Comparison of ENCODE assay signal across 1 cellular context in the genomic region with DNA sequence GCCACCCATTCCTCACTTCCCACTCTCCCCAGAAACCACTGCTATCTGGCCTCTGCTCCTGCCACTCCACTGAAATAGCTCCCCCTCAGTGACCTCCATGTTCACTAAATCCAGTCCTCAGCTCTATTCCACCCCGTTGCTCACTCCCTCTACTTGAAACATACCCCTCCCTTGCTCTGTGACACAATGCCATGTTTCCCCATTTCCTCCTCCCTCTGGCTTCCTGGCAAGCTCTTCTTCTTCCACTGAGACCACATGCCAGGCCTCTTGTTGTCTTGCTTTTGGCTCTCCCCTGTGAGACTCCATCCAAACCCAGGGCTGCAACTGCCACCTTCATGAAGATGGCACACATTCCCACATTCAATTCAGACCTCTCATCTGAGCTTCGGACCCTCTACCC.
TF ChIP-seq lines count a peak whose summit lies in the region.

No MANE protein-coding gene starts in this region.

TF ChIP-seq in HepG2, 621 proteins besides CTCF, POLR2A, EP300 and RAD21:
- TF ChIP-seq ZNF121 (CRISPR knock-in tag; IDR thresholded peaks at IDR 0.05) (no peak), POLR2AphosphoS5 (IDR thresholded peaks at IDR 0.05; ENCODE audit: low read depth, low read length) (no peak), EZH2 (conservative IDR thresholded peaks at IDR 0.05; ENCODE audit: low read depth, low read length) (no peak), GATAD1 (CRISPR knock-in tag; IDR thresholded peaks at IDR 0.05) (no peak), NKX3-1 (CRISPR knock-in tag; IDR thresholded peaks at IDR 0.05) (no peak), TOPORS (CRISPR knock-in tag; IDR thresholded peaks at IDR 0.05) (no peak), MEF2D (CRISPR knock-in tag; IDR thresholded peaks at IDR 0.05) (no peak), HES4 (CRISPR knock-in tag; IDR thresholded peaks at IDR 0.05; ENCODE audit: borderline replicate concordance) (no peak), ZNF296 (CRISPR knock-in tag; conservative IDR thresholded peaks at IDR 0.05) (no peak), CREB1 (IDR thresholded peaks at IDR 0.05) (no peak), CREB1 (CRISPR knock-in tag; IDR thresholded peaks at IDR 0.05) (no peak), SRF (IDR thresholded peaks at IDR 0.05; ENCODE audit: low read depth, low read length) (no peak), PRPF4 (IDR thresholded peaks at IDR 0.05; ENCODE audit: low read depth, low read length, poor library complexity, severe bottlenecking) (no peak), FOXJ3 (CRISPR knock-in tag; IDR thresholded peaks at IDR 0.05; ENCODE audit: borderline replicate concordance) (no peak), ZNF652 (CRISPR knock-in tag; IDR thresholded peaks at IDR 0.05; ENCODE audit: borderline replicate concordance, low read depth) (no peak), NFATC3 (CRISPR knock-in tag; IDR thresholded peaks at IDR 0.05) (no peak)
- TF ChIP-seq, protein P1, sequence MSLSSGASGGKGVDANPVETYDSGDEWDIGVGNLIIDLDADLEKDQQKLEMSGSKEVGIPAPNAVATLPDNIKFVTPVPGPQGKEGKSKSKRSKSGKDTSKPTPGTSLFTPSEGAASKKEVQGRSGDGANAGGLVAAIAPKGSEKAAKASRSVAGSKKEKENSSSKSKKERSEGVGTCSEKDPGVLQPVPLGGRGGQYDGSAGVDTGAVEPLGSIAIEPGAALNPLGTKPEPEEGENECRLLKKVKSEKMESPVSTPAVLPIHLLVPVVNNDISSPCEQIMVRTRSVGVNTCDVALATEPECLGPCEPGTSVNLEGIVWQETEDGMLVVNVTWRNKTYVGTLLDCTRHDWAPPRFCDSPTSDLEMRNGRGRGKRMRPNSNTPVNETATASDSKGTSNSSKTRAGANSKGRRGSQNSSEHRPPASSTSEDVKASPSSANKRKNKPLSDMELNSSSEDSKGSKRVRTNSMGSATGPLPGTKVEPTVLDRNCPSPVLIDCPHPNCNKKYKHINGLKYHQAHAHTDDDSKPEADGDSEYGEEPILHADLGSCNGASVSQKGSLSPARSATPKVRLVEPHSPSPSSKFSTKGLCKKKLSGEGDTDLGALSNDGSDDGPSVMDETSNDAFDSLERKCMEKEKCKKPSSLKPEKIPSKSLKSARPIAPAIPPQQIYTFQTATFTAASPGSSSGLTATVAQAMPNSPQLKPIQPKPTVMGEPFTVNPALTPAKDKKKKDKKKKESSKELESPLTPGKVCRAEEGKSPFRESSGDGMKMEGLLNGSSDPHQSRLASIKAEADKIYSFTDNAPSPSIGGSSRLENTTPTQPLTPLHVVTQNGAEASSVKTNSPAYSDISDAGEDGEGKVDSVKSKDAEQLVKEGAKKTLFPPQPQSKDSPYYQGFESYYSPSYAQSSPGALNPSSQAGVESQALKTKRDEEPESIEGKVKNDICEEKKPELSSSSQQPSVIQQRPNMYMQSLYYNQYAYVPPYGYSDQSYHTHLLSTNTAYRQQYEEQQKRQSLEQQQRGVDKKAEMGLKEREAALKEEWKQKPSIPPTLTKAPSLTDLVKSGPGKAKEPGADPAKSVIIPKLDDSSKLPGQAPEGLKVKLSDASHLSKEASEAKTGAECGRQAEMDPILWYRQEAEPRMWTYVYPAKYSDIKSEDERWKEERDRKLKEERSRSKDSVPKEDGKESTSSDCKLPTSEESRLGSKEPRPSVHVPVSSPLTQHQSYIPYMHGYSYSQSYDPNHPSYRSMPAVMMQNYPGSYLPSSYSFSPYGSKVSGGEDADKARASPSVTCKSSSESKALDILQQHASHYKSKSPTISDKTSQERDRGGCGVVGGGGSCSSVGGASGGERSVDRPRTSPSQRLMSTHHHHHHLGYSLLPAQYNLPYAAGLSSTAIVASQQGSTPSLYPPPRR (CRISPR knock-in tag; IDR thresholded peaks at IDR 0.05; ENCODE audit: borderline replicate concordance): no peak
- TF ChIP-seq, protein P2, sequence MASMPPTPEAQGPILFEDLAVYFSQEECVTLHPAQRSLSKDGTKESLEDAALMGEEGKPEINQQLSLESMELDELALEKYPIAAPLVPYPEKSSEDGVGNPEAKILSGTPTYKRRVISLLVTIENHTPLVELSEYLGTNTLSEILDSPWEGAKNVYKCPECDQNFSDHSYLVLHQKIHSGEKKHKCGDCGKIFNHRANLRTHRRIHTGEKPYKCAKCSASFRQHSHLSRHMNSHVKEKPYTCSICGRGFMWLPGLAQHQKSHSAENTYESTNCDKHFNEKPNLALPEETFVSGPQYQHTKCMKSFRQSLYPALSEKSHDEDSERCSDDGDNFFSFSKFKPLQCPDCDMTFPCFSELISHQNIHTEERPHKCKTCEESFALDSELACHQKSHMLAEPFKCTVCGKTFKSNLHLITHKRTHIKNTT (CRISPR knock-in tag; IDR thresholded peaks at IDR 0.05): no peak
- TF ChIP-seq, protein P3, sequence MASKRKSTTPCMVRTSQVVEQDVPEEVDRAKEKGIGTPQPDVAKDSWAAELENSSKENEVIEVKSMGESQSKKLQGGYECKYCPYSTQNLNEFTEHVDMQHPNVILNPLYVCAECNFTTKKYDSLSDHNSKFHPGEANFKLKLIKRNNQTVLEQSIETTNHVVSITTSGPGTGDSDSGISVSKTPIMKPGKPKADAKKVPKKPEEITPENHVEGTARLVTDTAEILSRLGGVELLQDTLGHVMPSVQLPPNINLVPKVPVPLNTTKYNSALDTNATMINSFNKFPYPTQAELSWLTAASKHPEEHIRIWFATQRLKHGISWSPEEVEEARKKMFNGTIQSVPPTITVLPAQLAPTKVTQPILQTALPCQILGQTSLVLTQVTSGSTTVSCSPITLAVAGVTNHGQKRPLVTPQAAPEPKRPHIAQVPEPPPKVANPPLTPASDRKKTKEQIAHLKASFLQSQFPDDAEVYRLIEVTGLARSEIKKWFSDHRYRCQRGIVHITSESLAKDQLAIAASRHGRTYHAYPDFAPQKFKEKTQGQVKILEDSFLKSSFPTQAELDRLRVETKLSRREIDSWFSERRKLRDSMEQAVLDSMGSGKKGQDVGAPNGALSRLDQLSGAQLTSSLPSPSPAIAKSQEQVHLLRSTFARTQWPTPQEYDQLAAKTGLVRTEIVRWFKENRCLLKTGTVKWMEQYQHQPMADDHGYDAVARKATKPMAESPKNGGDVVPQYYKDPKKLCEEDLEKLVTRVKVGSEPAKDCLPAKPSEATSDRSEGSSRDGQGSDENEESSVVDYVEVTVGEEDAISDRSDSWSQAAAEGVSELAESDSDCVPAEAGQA (IDR thresholded peaks at IDR 0.05; ENCODE audit: low read depth): no peak
- TF ChIP-seq, protein P3 (CRISPR knock-in tag; IDR thresholded peaks at IDR 0.05; ENCODE audit: borderline replicate concordance): no peak
- TF ChIP-seq, protein P4, sequence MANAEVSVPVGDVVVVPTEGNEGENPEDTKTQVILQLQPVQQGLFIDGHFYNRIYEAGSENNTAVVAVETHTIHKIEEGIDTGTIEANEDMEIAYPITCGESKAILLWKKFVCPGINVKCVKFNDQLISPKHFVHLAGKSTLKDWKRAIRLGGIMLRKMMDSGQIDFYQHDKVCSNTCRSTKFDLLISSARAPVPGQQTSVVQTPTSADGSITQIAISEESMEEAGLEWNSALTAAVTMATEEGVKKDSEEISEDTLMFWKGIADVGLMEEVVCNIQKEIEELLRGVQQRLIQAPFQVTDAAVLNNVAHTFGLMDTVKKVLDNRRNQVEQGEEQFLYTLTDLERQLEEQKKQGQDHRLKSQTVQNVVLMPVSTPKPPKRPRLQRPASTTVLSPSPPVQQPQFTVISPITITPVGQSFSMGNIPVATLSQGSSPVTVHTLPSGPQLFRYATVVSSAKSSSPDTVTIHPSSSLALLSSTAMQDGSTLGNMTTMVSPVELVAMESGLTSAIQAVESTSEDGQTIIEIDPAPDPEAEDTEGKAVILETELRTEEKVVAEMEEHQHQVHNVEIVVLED (CRISPR knock-in tag; IDR thresholded peaks at IDR 0.05; ENCODE audit: borderline replicate concordance): no peak
- TF ChIP-seq, protein P5, sequence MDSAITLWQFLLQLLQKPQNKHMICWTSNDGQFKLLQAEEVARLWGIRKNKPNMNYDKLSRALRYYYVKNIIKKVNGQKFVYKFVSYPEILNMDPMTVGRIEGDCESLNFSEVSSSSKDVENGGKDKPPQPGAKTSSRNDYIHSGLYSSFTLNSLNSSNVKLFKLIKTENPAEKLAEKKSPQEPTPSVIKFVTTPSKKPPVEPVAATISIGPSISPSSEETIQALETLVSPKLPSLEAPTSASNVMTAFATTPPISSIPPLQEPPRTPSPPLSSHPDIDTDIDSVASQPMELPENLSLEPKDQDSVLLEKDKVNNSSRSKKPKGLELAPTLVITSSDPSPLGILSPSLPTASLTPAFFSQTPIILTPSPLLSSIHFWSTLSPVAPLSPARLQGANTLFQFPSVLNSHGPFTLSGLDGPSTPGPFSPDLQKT (CRISPR knock-in tag; IDR thresholded peaks at IDR 0.05; ENCODE audit: borderline replicate concordance): no peak
